ENCODE assay signal across 22 cellular contexts in genomic region chr6:12356431-12356830, GRCh38.
DNase-seq lines count a peak whose midpoint lies in the region; ATAC-seq and TF ChIP-seq lines count a peak whose summit lies in the region.
"Had no signal": no experiment of that assay in that cellular context is flagged by ENCODE, and none has a peak within 500 bp of the region (broad histone marks: within the 10 kb centered on the region; RNA-seq: fewer than 3 reads in every experiment).

No MANE protein-coding gene starts in this region.

- H4K20me1 ChIP-seq in DOHH2 (ENCODE audit: control insufficient read depth, insufficient read depth, low read depth, low read length): no peaks in the 10 kb centered on the region

- peaks cover 5% of the 10 kb centered on the region; the same call in 1 of the 2 replicates for H3K9me3 ChIP-seq in DOHH2 (ENCODE audit: control insufficient read depth, insufficient read depth, low read length)
- H3K9me3 ChIP-seq in RWPE2 (ENCODE audit: severe bottlenecking): no peaks in the 10 kb centered on the region
- peaks cover 0 to 5% (median 0%) of the 10 kb centered on the region in 4 donors for H3K9me3 ChIP-seq in sigmoid colon

- H3K4me2 ChIP-seq in DOHH2 (ENCODE audit: low read length): peak overlapping the region; percentile 1

- H3K36me3 ChIP-seq in DOHH2 (ENCODE audit: control insufficient read depth, low read length) (no peaks in the 10 kb centered on the region), RWPE2 (ENCODE audit: low read depth) (no peaks in the 10 kb centered on the region), sigmoid colon (no peaks in the 10 kb centered on the region)

- H3K9me2 ChIP-seq in DOHH2 (replicated peaks; ENCODE audit: control insufficient read depth, low read length): no peaks in the 10 kb centered on the region

- intact Hi-C loops in sigmoid colon (cut with DNase I): no loop called here

- peak overlapping the region; percentile 38 for H3K27ac ChIP-seq in DOHH2 (ENCODE audit: low read depth, low read length)
- peak overlapping the region; percentile 98 for H3K27ac ChIP-seq in RWPE2 (ENCODE audit: poor library complexity, severe bottlenecking)
- H3K27ac ChIP-seq in foreskin keratinocyte: peak overlapping the region; percentile 95
- no peak overlapping the region for H3K27ac ChIP-seq in sigmoid colon

- H3K27me3 ChIP-seq in DOHH2 (ENCODE audit: control insufficient read depth, low read length) (no peaks in the 10 kb centered on the region), RWPE2 (ENCODE audit: insufficient read depth, poor library complexity, severe bottlenecking) (no peaks in the 10 kb centered on the region), foreskin keratinocyte (no peaks in the 10 kb centered on the region), sigmoid colon (no peaks in the 10 kb centered on the region)

- no peaks in the 10 kb centered on the region for H3F3A ChIP-seq in DOHH2 (ENCODE audit: control insufficient read depth, insufficient read depth)

- H3K79me2 ChIP-seq in DOHH2 (ENCODE audit: control insufficient read depth, low read length): no peaks in the 10 kb centered on the region

- no peak for TF ChIP-seq EP300 in sigmoid colon (IDR thresholded peaks at IDR 0.05)

- WGBS in sigmoid colon, 2 donors: 72 to 84% methylated on average over 3 of the region's 3 CpGs

- DNase-seq in RWPE2 (ENCODE audit: low spot score) (no peak), foreskin keratinocyte (no peak), sigmoid colon (no peak), GM19238 (ENCODE audit: insufficient read length, low spot score) (no peak)
- DNase-seq: Calu3, DMS79 treated with DMSO at 0.1 percent for 48 hours, H7, Kasumi-1, MV-4-11, NCI-H1105, NCI-H1436 treated with DMSO at 0.1 percent for 48 hours, NCI-H187 treated with DMSO at 0.1 percent for 48 hours, NCI-H2107, NCI-H524, NCI-H774, RPMI8226, SHP77 treated with DMSO at 0.1 percent for 48 hours, T-helper 1 cell had no signal

- H3K4me3 ChIP-seq in DOHH2 (ENCODE audit: low read length) (no peak overlapping the region), RWPE2 (ENCODE audit: severe bottlenecking) (no peak overlapping the region), sigmoid colon (no peak overlapping the region)
- H3K4me3 ChIP-seq: K562 had no signal

- TF ChIP-seq CTCF in DOHH2 (IDR thresholded peaks at IDR 0.05; ENCODE audit: low read depth, low read length, poor library complexity, severe bottlenecking) (no peak), RWPE2 (IDR thresholded peaks at IDR 0.05; ENCODE audit: poor library complexity, severe bottlenecking) (no peak), foreskin keratinocyte (conservative IDR thresholded peaks at IDR 0.05) (no peak), sigmoid colon (IDR thresholded peaks at IDR 0.05) (no peak)

- ATAC-seq in RWPE2 (ENCODE audit: low read depth) (no peak), foreskin keratinocyte (no peak), HG03521 (IDR thresholded peaks at IDR 0.05; ENCODE audit: unreplicated experiment) (no peak), GM21515 (IDR thresholded peaks at IDR 0.05; ENCODE audit: unreplicated experiment) (no peak)
- ATAC-seq: K562 had no signal

- H3K4me1 ChIP-seq in DOHH2 (ENCODE audit: control insufficient read depth, low read length) (peaks cover 72% of the 10 kb centered on the region), RWPE2 (ENCODE audit: insufficient read depth, poor library complexity, severe bottlenecking) (peaks cover 25% of the 10 kb centered on the region), foreskin keratinocyte (peaks cover 34% of the 10 kb centered on the region), sigmoid colon (peaks cover 0 to 18% (median 9%) of the 10 kb centered on the region in 4 donors)

- no peak for TF ChIP-seq POLR2A in sigmoid colon (IDR thresholded peaks at IDR 0.05)

Comparison
In these comparisons a context has a peak if more than half of its experiments do, and no peak if none do; other contexts are left out.
1. H3K27ac ChIP-seq: peak in DOHH2 (single experiment), RWPE2 (single experiment) and foreskin keratinocyte (single experiment); none in sigmoid colon (0 of 4).